ENCODE assay signal across 1 cellular context in the genomic region with DNA sequence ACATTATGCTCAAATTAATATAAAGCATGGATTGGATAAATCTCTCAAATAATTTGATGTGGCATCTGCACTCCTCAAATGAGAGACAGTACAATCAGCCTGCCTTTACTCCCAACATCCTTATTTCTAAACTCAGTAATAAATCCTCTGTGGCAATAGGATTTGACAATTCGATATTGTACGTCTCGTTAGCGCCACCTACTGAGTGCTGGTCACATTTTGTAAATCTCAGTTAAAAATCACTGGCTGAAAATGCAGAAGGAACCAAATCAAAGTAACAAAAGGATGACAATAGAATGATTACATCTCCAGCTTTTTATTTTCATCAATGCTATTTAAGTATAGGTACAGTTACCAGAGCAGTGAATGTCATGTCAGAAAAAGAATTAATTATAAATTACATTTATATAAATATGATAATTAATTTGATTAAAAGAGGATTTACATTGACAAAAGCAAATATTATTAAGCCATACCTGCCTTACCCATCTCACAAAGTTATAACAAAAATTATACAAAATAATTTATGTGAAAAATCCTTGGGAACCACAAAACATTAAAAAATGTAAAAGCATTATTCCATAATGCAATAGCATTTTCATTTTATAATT.
A peak's percentile ranks its signal among the peaks of the same experiment; 100 is the strongest.
TF ChIP-seq lines count a peak whose summit lies in the region.

No MANE protein-coding gene starts in this region.

TF ChIP-seq in GM12878, 131 proteins besides CTCF, POLR2A, EP300 and RAD21:
- TF ChIP-seq CBX5 (IDR thresholded peaks at IDR 0.05; ENCODE audit: low read depth) (no peak), SMC3 (IDR thresholded peaks at IDR 0.05; ENCODE audit: borderline replicate concordance, low read length) (peak; percentile 57), MLLT1 (IDR thresholded peaks at IDR 0.05) (no peak)
- TF ChIP-seq, protein P1, sequence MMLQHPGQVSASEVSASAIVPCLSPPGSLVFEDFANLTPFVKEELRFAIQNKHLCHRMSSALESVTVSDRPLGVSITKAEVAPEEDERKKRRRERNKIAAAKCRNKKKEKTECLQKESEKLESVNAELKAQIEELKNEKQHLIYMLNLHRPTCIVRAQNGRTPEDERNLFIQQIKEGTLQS (IDR thresholded peaks at IDR 0.05; ENCODE audit: borderline replicate concordance, extremely low read depth, low read depth, low read length): no peak
